Comparison of ENCODE assay signal across 8 cellular contexts in genomic region chr9:93095205-93096130, GRCh38. TPM values are rescaled to one million over a fixed set of nuclear protein-coding genes. Genes with fewer than 3 reads are reported as not detected.
DNase-seq lines count a peak whose midpoint lies in the region; ATAC-seq lines count a peak whose summit lies in the region.

No MANE protein-coding gene starts in this region.

- DNase-seq in COLO829 (ENCODE audit: low spot score) (peak; percentile 100), HT-29 (ENCODE audit: low spot score) (peak; percentile 99), NK-92 (lab: John Stamatoyannopoulos, UW; ENCODE audit: unreplicated experiment) (peak; percentile 100), medulla oblongata (ENCODE audit: extremely low spot score) (peak; percentile 99)
- peak; percentile 100 for DNase-seq in activated CD8-positive, alpha-beta memory T cell treated with anti-CD3 and anti-CD28 coated beads for 24 hours
- DNase-seq in effector CD4-positive, alpha-beta T cell, result peak; percentile 100
- peak; percentile 100 for DNase-seq in stimulated activated CD4-positive, alpha-beta T cell treated with anti-CD3 and anti-CD28 coated beads, TNF-alpha, amount 100 ng/mL, for 4 hours (ENCODE audit: low read depth in 3 of 3)

- peak; percentile 59 for ATAC-seq in GM21360 (IDR thresholded peaks at IDR 0.05; ENCODE audit: unreplicated experiment)

RNA-seq across cellular contexts. Expression of gene CARD19, which starts 0.5 kb away (rescaled TPM):
- total RNA-seq in HT-29 (2014; rRNA removed; shearing (Covaris generic)), result 142 and 170 TPM in 2 replicates

RNA-seq across cellular contexts. Expression of gene SUSD3, which starts 37.0 kb away (rescaled TPM):
- total RNA-seq in HT-29 (2014; rRNA removed; shearing (Covaris generic)), result 1.6 and 4.5 TPM in 2 replicates

RNA-seq across cellular contexts. Expression of gene NINJ1, which starts 38.6 kb away (rescaled TPM):
- 45.0 and 49.7 TPM in 2 replicates for total RNA-seq in HT-29 (2014; rRNA removed; shearing (Covaris generic))

Comparison
In these comparisons a context has a peak if more than half of its experiments do, and no peak if none do; other contexts are left out.
1. Peak in every context shown above with its lines: DNase-seq and ATAC-seq.